In genomic region chr21:42878993-42879787, GRCh38 we compare ENCODE assay signal across 8 cellular contexts. TPM values are rescaled to one million over a fixed set of nuclear protein-coding genes. Genes with fewer than 3 reads are reported as not detected.
DNase-seq lines count a peak whose midpoint lies in the region; TF ChIP-seq lines count a peak whose summit lies in the region.

Gene WDR4 (minus strand): TSS chr21:42879539. CDS start chr21:42879495, 44 bp downstream.

- DNase-seq in GM04504 (ENCODE audit: low read depth) = peak; percentile 94
- DNase-seq in HFFc6 = peak; percentile 95
- DNase-seq in NAMALWA (ENCODE audit: low spot score) = peak; percentile 99
- peak; percentile 95 for DNase-seq in SK-MEL-5 (ENCODE audit: low read depth, low spot score)
- DNase-seq in activated naive CD4-positive, alpha-beta T cell treated with Interleukin-2 at 50 U/mL for 16 hours = peak; percentile 98
- DNase-seq in foreskin melanocyte = peak; percentile 94
- DNase-seq in stromal cell of bone marrow (ENCODE audit: low read depth) = peak; percentile 89

- no peaks in the 10 kb centered on the region for H3K27me3 ChIP-seq in neuron (ENCODE audit: insufficient read depth, low read length)

- peaks cover 23% of the 10 kb centered on the region for H3K4me1 Mint-ChIP-seq in HFFc6 (ENCODE audit: low read depth)

- H3K9me3 Mint-ChIP-seq in HFFc6 = peaks cover 6% of the 10 kb centered on the region; the same call in 1 of the 2 replicates

- peaks cover 3% of the 10 kb centered on the region for H3K27me3 Mint-ChIP-seq in HFFc6 (ENCODE audit: insufficient read depth)

- H3K27ac Mint-ChIP-seq in HFFc6 = peak within 1 kb of the TSS; percentile 91

- TF ChIP-seq CTCF in HFFc6 (IDR thresholded peaks at IDR 0.05) = no peak

- peaks cover under 1% of the 10 kb centered on the region for H3K9me3 ChIP-seq in neuron (ENCODE audit: low read length)

- peaks cover 9% of the 10 kb centered on the region for H3K4me1 ChIP-seq in neuron (ENCODE audit: insufficient read depth, low read length)

- H3K36me3 Mint-ChIP-seq in HFFc6 (ENCODE audit: low read depth) = peaks cover 27% of the 10 kb centered on the region

- peak within 1 kb of the TSS; percentile 94 for H3K4me3 Mint-ChIP-seq in HFFc6

- in situ Hi-C loops in SK-MEL-5 (cut with HindIII; ENCODE audit: low pct_unique_long_range_greater_than_20kb, low sequenced_read_pairs) = no loop called here

- peak within 1 kb of the TSS; percentile 61 for H2AFZ ChIP-seq in neuron (ENCODE audit: low read depth, low read length)

- H3K36me3 ChIP-seq in neuron (ENCODE audit: insufficient read depth, low read length) = peaks cover 8% of the 10 kb centered on the region

- peak within 1 kb of the TSS; percentile 79 for H3K4me3 ChIP-seq in neuron (ENCODE audit: low read length)

RNA-seq across cellular contexts. Expression of gene WDR4, which starts in this region (rescaled TPM):
- total RNA-seq in HFFc6 (2021; fragmentation: NEBNext Ultra II Directional; extraction: Animal tissue kit (Norgen Biotek cat#: 25700)) = 10 to 100 TPM; 18.5 to 27.6 (median 20.9) TPM
- total RNA-seq in SK-MEL-5 (2014; rRNA removed; shearing (Covaris generic)) = 11.3 and 13.2 TPM in 2 replicates
- polyA plus RNA-seq in SK-MEL-5 (2015; cell fraction: cytosol; rRNA removed) = 25.2 and 25.4 TPM in 2 replicates
- 23.5 and 51.9 TPM in 2 replicates for polyA plus RNA-seq in SK-MEL-5 (2015; cell fraction: nucleus; rRNA removed)

Comparison
In these comparisons a context has a peak if more than half of its experiments do, and no peak if none do; other contexts are left out.
1. Peak in every context shown above with its lines: DNase-seq and H3K4me3 ChIP-seq.